12 cellular contexts compared by ENCODE assay signal in the genomic region with DNA sequence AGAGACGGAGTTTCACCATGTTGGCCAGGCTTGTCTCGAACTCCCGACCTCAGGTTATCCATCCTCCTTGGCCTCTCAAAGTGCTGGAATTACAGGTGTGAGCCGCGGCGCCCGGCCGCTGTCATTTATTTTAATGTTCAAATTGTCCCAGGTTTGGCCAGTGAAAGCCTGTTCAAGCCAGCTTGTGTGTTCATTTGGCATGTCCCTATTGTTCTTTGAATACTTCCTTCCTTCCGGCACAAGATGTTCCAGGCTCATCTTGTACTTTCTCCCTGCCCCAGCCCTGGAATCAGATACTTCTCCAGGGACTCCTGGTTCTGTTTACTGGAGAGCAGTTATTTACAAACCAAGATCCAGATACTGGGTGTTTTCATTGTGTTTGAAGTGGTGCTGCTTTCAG. TPM values are rescaled to one million over a fixed set of nuclear protein-coding genes. Genes with fewer than 3 reads are reported as not detected.
DNase-seq lines count a peak whose midpoint lies in the region; ATAC-seq and TF ChIP-seq lines count a peak whose summit lies in the region.
"Had no signal": no experiment of that assay in that cellular context is flagged by ENCODE, and none has a peak within 500 bp of the region (broad histone marks: within the 10 kb centered on the region; RNA-seq: fewer than 3 reads in every experiment).

No MANE protein-coding gene starts in this region.

- H3K9me3 ChIP-seq in thoracic aorta, result no peaks in the 10 kb centered on the region

- H3K4me3 ChIP-seq in dorsolateral prefrontal cortex, result no peak overlapping the region
- H3K4me3 ChIP-seq in thoracic aorta, result no peak overlapping the region

- no peaks in the 10 kb centered on the region for H3K36me3 ChIP-seq in thoracic aorta
- H3K36me3 ChIP-seq: WERI-Rb-1 had no signal

- H3K27ac Mint-ChIP-seq in activated CD4-positive, alpha-beta memory T cell treated with anti-CD3 and anti-CD28 coated beads, Interleukin-2, amount 10 ng/mL, durations not matched to agents 7 days and 5 days, result no peak overlapping the region
- H3K27ac Mint-ChIP-seq in activated CD4-positive, alpha-beta memory T cell treated with anti-CD3 and anti-CD28 coated beads for 36 hours, result no peak overlapping the region
- H3K27ac Mint-ChIP-seq in memory B cell, result no peak overlapping the region
- H3K27ac Mint-ChIP-seq in HFFc6, result no peak overlapping the region

- H3K4me1 ChIP-seq in thoracic aorta (ENCODE audit: control insufficient read depth in 1 of 2, low read depth in 2 of 2), result peaks cover 0 to 6% of the 10 kb centered on the region in 2 donors

- H3K4me1 Mint-ChIP-seq in activated CD4-positive, alpha-beta memory T cell treated with anti-CD3 and anti-CD28 coated beads, Interleukin-2, amount 10 ng/mL, durations not matched to agents 7 days and 5 days, result peaks cover 7% of the 10 kb centered on the region
- H3K4me1 Mint-ChIP-seq in activated CD4-positive, alpha-beta memory T cell treated with anti-CD3 and anti-CD28 coated beads for 36 hours (ENCODE audit: low read depth), result peaks cover 5% of the 10 kb centered on the region
- no peaks in the 10 kb centered on the region for H3K4me1 Mint-ChIP-seq in memory B cell
- H3K4me1 Mint-ChIP-seq in HFFc6 (ENCODE audit: low read depth), result peaks cover 14% of the 10 kb centered on the region; the same call in 1 of the 2 replicates

- CTCF ChIA-PET in activated CD4-positive, alpha-beta memory T cell treated with anti-CD3 and anti-CD28 coated beads, Interleukin-2, amount 10 ng/mL, durations not matched to agents 7 days and 5 days (lab: Charles Lee), result interaction anchor here (1.1 kb wide), 1 partner anchor 18 kb away, joined by 8 read pairs; no protein-coding TSS in a partner anchor
- CTCF ChIA-PET in activated CD4-positive, alpha-beta memory T cell treated with anti-CD3 and anti-CD28 coated beads for 36 hours (lab: Charles Lee), result no interaction called here

- no peak for TF ChIP-seq CTCF in dorsolateral prefrontal cortex (IDR thresholded peaks at IDR 0.05 in 54 of 56, conservative IDR thresholded peaks at IDR 0.05 in 2 of 56; ENCODE audit: low read depth in 1 of 56, partially characterized antibody in 56 of 56)
- TF ChIP-seq CTCF in thoracic aorta (IDR thresholded peaks at IDR 0.05), result no peak
- TF ChIP-seq CTCF in HFFc6 (IDR thresholded peaks at IDR 0.05), result no peak

- H3K27ac ChIP-seq in dorsolateral prefrontal cortex (peak overlapping the region in 51 of 59 donors; percentile 1 to 95 (median 86)), thoracic aorta (peak overlapping the region; percentile 60 to 91)

- no peak for DNase-seq in activated CD4-positive, alpha-beta memory T cell treated with anti-CD3 and anti-CD28 coated beads, Interleukin-2, amount 10 ng/mL, durations not matched to agents 7 days and 5 days
- no peak for DNase-seq in activated CD4-positive, alpha-beta memory T cell treated with anti-CD3 and anti-CD28 coated beads for 36 hours
- DNase-seq in dorsolateral prefrontal cortex (no peak), memory B cell (ENCODE audit: low spot score in 2 of 2) (no peak), thoracic aorta (ENCODE audit: low spot score) (no peak), HFFc6 (no peak), NCI-H1048 (lab: John Stamatoyannopoulos, UW) (no peak)
- DNase-seq: amniotic stem cell, H7, WERI-Rb-1 had no signal

- POLR2A ChIA-PET in activated CD4-positive, alpha-beta memory T cell treated with anti-CD3 and anti-CD28 coated beads, Interleukin-2, amount 10 ng/mL, durations not matched to agents 7 days and 5 days (lab: Charles Lee), result no interaction called here
- POLR2A ChIA-PET in activated CD4-positive, alpha-beta memory T cell treated with anti-CD3 and anti-CD28 coated beads for 36 hours (lab: Charles Lee), result no interaction called here

- H3K9me3 Mint-ChIP-seq in activated CD4-positive, alpha-beta memory T cell treated with anti-CD3 and anti-CD28 coated beads, Interleukin-2, amount 10 ng/mL, durations not matched to agents 7 days and 5 days, result no peaks in the 10 kb centered on the region
- no peaks in the 10 kb centered on the region for H3K9me3 Mint-ChIP-seq in activated CD4-positive, alpha-beta memory T cell treated with anti-CD3 and anti-CD28 coated beads for 36 hours
- H3K9me3 Mint-ChIP-seq in memory B cell (no peaks in the 10 kb centered on the region), HFFc6 (no peaks in the 10 kb centered on the region)

- H3K27me3 ChIP-seq in dorsolateral prefrontal cortex, result no peaks in the 10 kb centered on the region
- H3K27me3 ChIP-seq in thoracic aorta (replicated peaks; ENCODE audit: insufficient read depth), result no peaks in the 10 kb centered on the region

- intact Hi-C loops in activated CD4-positive, alpha-beta memory T cell treated with anti-CD3 and anti-CD28 coated beads for 36 hours (cut with micrococcal nuclease), result no loop called here
- intact Hi-C loops in dorsolateral prefrontal cortex (cut with DNase I), result no loop called here

- ATAC-seq in memory B cell (ENCODE audit: low read depth), result no peak
- no peak for ATAC-seq in thoracic aorta (ENCODE audit: insufficient number of reproducible peaks, low FRiP score, low read depth)
- no peak for ATAC-seq in GM19351 (IDR thresholded peaks at IDR 0.05; ENCODE audit: unreplicated experiment)

- peaks cover 47% of the 10 kb centered on the region for H3K27me3 Mint-ChIP-seq in activated CD4-positive, alpha-beta memory T cell treated with anti-CD3 and anti-CD28 coated beads, Interleukin-2, amount 10 ng/mL, durations not matched to agents 7 days and 5 days
- peaks cover 32% of the 10 kb centered on the region for H3K27me3 Mint-ChIP-seq in activated CD4-positive, alpha-beta memory T cell treated with anti-CD3 and anti-CD28 coated beads for 36 hours
- peaks cover 29% of the 10 kb centered on the region for H3K27me3 Mint-ChIP-seq in memory B cell
- H3K27me3 Mint-ChIP-seq in HFFc6 (ENCODE audit: insufficient read depth), result peaks cover 1% of the 10 kb centered on the region

- H3K4me3 Mint-ChIP-seq in activated CD4-positive, alpha-beta memory T cell treated with anti-CD3 and anti-CD28 coated beads, Interleukin-2, amount 10 ng/mL, durations not matched to agents 7 days and 5 days, result peak overlapping the region; percentile 16
- no peak overlapping the region for H3K4me3 Mint-ChIP-seq in activated CD4-positive, alpha-beta memory T cell treated with anti-CD3 and anti-CD28 coated beads for 36 hours
- H3K4me3 Mint-ChIP-seq in memory B cell (peak overlapping the region; percentile 28), HFFc6 (no peak overlapping the region)

- H3K36me3 Mint-ChIP-seq in activated CD4-positive, alpha-beta memory T cell treated with anti-CD3 and anti-CD28 coated beads, Interleukin-2, amount 10 ng/mL, durations not matched to agents 7 days and 5 days (ENCODE audit: low read depth), result no peaks in the 10 kb centered on the region
- H3K36me3 Mint-ChIP-seq in activated CD4-positive, alpha-beta memory T cell treated with anti-CD3 and anti-CD28 coated beads for 36 hours, result no peaks in the 10 kb centered on the region
- H3K36me3 Mint-ChIP-seq in memory B cell (no peaks in the 10 kb centered on the region), HFFc6 (ENCODE audit: low read depth) (no peaks in the 10 kb centered on the region)

RNA-seq across cellular contexts. Expression of a gene that starts 37.0 kb away (rescaled TPM):
- not detected for total RNA-seq in activated CD4-positive, alpha-beta memory T cell treated with anti-CD3 and anti-CD28 coated beads, Interleukin-2, amount 10 ng/mL, durations not matched to agents 7 days and 5 days
- not detected for total RNA-seq in activated CD4-positive, alpha-beta memory T cell treated with anti-CD3 and anti-CD28 coated beads for 36 hours
- total RNA-seq in dorsolateral prefrontal cortex, result 1 to 10 TPM in 115 of 120 experiments, under 1 TPM in 5; 0.64 to 4.2 (median 1.7) TPM
- not detected for total RNA-seq in thoracic aorta
- total RNA-seq in HFFc6 (2021; fragmentation: NEBNext Ultra II Directional; extraction: Animal tissue kit (Norgen Biotek cat#: 25700)), result not detected
- total RNA-seq: OCI-LY7 had no signal

RNA-seq across cellular contexts. Expression of a gene that starts 37.4 kb away (rescaled TPM):
- under 1 TPM; 0.18 to 0.20 TPM for total RNA-seq in activated CD4-positive, alpha-beta memory T cell treated with anti-CD3 and anti-CD28 coated beads, Interleukin-2, amount 10 ng/mL, durations not matched to agents 7 days and 5 days
- total RNA-seq in activated CD4-positive, alpha-beta memory T cell treated with anti-CD3 and anti-CD28 coated beads for 36 hours, result under 1 TPM; 0.27 to 0.33 TPM
- total RNA-seq in dorsolateral prefrontal cortex (1 to 10 TPM; 1.4 to 7.4 (median 4.2) TPM), thoracic aorta (1 to 10 TPM; 4.5 to 5.6 TPM)
- total RNA-seq in HFFc6 (2021; fragmentation: NEBNext Ultra II Directional; extraction: Animal tissue kit (Norgen Biotek cat#: 25700)), result 1 to 10 TPM; 4.4 to 6.8 (median 5.6) TPM

Comparison
In these comparisons a context has a peak if more than half of its experiments do, and no peak if none do; other contexts are left out.
1. H3K4me3 Mint-ChIP-seq: peak in activated CD4-positive, alpha-beta memory T cell treated with anti-CD3 and anti-CD28 coated beads, Interleukin-2, amount 10 ng/mL, durations not matched to agents 7 days and 5 days (single experiment) and memory B cell (single experiment); none in activated CD4-positive, alpha-beta memory T cell treated with anti-CD3 and anti-CD28 coated beads for 36 hours (single experiment) and HFFc6 (single experiment).